In genomic region chr3:76866729-76867461, GRCh38 we compare ENCODE assay signal across 20 cellular contexts.
A peak's percentile ranks its signal among the peaks of the same experiment; 100 is the strongest.
DNase-seq lines count a peak whose midpoint lies in the region; ATAC-seq and TF ChIP-seq lines count a peak whose summit lies in the region.
"Had no signal": no experiment of that assay in that cellular context is flagged by ENCODE, and none has a peak within 500 bp of the region (broad histone marks: within the 10 kb centered on the region; RNA-seq: fewer than 3 reads in every experiment).

No MANE protein-coding gene starts in this region.

- no peak overlapping the region for H2AFZ ChIP-seq in Karpas-422 (ENCODE audit: low read length)

- H3K9me2 ChIP-seq in Karpas-422 (replicated peaks; ENCODE audit: insufficient read depth, low read length): no peaks in the 10 kb centered on the region

- H3K27me3 ChIP-seq in Karpas-422 (ENCODE audit: low read length) (no peaks in the 10 kb centered on the region), esophagus squamous epithelium (no peaks in the 10 kb centered on the region)
- H3K27me3 ChIP-seq: spleen, transverse colon had no signal

- no peak overlapping the region for H3K9ac ChIP-seq in Karpas-422 (ENCODE audit: low read length)

- TF ChIP-seq POLR2A in esophagus squamous epithelium (IDR thresholded peaks at IDR 0.05): no peak

- H3K9me3 ChIP-seq in Karpas-422 (ENCODE audit: low read length) (no peaks in the 10 kb centered on the region), esophagus squamous epithelium (no peaks in the 10 kb centered on the region)
- H3K9me3 ChIP-seq: transverse colon had no signal

- WGBS in esophagus squamous epithelium, 2 donors: 61 to 62% methylated on average over 5 of the region's 5 CpGs

- H3K4me1 ChIP-seq in Karpas-422 (ENCODE audit: low read length): peaks cover 29% of the 10 kb centered on the region
- no peaks in the 10 kb centered on the region for H3K4me1 ChIP-seq in esophagus squamous epithelium
- H3K4me1 ChIP-seq: spleen had no signal

- H3K27ac ChIP-seq in Karpas-422 (ENCODE audit: low read length) (no peak overlapping the region), esophagus squamous epithelium (no peak overlapping the region)
- H3K27ac ChIP-seq: epithelial cell of prostate, spleen, transverse colon had no signal

- no peaks in the 10 kb centered on the region for H4K20me1 ChIP-seq in Karpas-422 (ENCODE audit: insufficient read depth, low read depth, low read length)

- ATAC-seq in HG02798 (IDR thresholded peaks at IDR 0.05; ENCODE audit: poor library complexity, unreplicated experiment): peak; percentile 69
- ATAC-seq: activated CD8-positive, alpha-beta memory T cell treated with anti-CD3 and anti-CD28 coated beads, Interleukin-2, amount 10 ng/mL, durations not matched to agents 7 days and 5 days; naive thymus-derived CD4-positive, alpha-beta T cell; WTC11 had no signal

- H3K4me3 ChIP-seq in Karpas-422 (ENCODE audit: low read length) (no peak overlapping the region), esophagus squamous epithelium (no peak overlapping the region)
- H3K4me3 ChIP-seq: spleen, transverse colon had no signal

- TF ChIP-seq CTCF in esophagus squamous epithelium (IDR thresholded peaks at IDR 0.05): no peak

- DNase-seq in NCI-H2171 treated with DMSO at 0.1 percent for 48 hours (lab: John Stamatoyannopoulos, UW) (peak; percentile 1), NCI-H2171 (lab: John Stamatoyannopoulos, UW) (no peak), Karpas-422 (peak; percentile 74), kidney glomerular epithelial cell (lab: John Stamatoyannopoulos, UW) (no peak), NCI-H2029 treated with DMSO at 0.1 percent for 48 hours (lab: John Stamatoyannopoulos, UW) (no peak), esophagus squamous epithelium (lab: John Stamatoyannopoulos, UW) (no peak)
- no peak for DNase-seq in activated naive CD4-positive, alpha-beta T cell (lab: John Stamatoyannopoulos, UW)
- DNase-seq: activated CD8-positive, alpha-beta memory T cell treated with anti-CD3 and anti-CD28 coated beads, Interleukin-2, amount 10 ng/mL, durations not matched to agents 7 days and 5 days; activated gamma-delta T cell treated with Interleukin-2 at 50 U/mL for 16 hours; CD4-positive, CD25-positive, alpha-beta regulatory T cell; Kasumi-1; naive thymus-derived CD4-positive, alpha-beta T cell; NCI-H1417 treated with DMSO at 0.1 percent for 48 hours; NCI-H774; spleen; stimulated activated naive B cell treated with anti-CD40 and anti-IgM and Interleukin-4, amounts not matched to agents 10 μg/mL and 1 μg/mL and 100 μg/mL, for 72 hours; transverse colon had no signal

- intact Hi-C loops in esophagus squamous epithelium (cut with DNase I): no loop called here

- H3K79me2 ChIP-seq in Karpas-422 (ENCODE audit: low read length): no peaks in the 10 kb centered on the region

- H3K36me3 ChIP-seq in Karpas-422 (ENCODE audit: insufficient read depth, low read length) (no peaks in the 10 kb centered on the region), esophagus squamous epithelium (no peaks in the 10 kb centered on the region)
- H3K36me3 ChIP-seq: spleen, transverse colon had no signal

- H3K4me2 ChIP-seq in Karpas-422 (ENCODE audit: low read depth, low read length, poor library complexity, severe bottlenecking): peak overlapping the region; percentile 44

Comparison
In these comparisons a context has a peak if more than half of its experiments do, and no peak if none do; other contexts are left out.
1. DNase-seq: peak in NCI-H2171 treated with DMSO at 0.1 percent for 48 hours (single experiment) and Karpas-422 (single experiment); none in NCI-H2171 (single experiment), activated naive CD4-positive, alpha-beta T cell (0 of 4), kidney glomerular epithelial cell (single experiment), NCI-H2029 treated with DMSO at 0.1 percent for 48 hours (single experiment) and esophagus squamous epithelium (single experiment).